Comparison of ENCODE assay signal across 25 cellular contexts in genomic region chr4:99334880-99335279, GRCh38. TPM values are rescaled to one million over a fixed set of nuclear protein-coding genes. Genes with fewer than 3 reads are reported as not detected.
"Had no signal": no experiment of that assay in that cellular context is flagged by ENCODE, and none has a peak within 500 bp of the region (broad histone marks: within the 10 kb centered on the region; RNA-seq: fewer than 3 reads in every experiment).

No MANE protein-coding gene starts in this region.

- H3K4me3 ChIP-seq: K562, SJSA1, SK-N-MC had no signal

- ATAC-seq: K562 had no signal

- H3K4me2 ChIP-seq: KMS-11 had no signal

- DNase-seq: Kasumi-1, MM.1S, NCI-H1092 treated with DMSO at 0.1 percent for 48 hours, NCI-H1436, NCI-H187, NCI-H2029, NCI-H2081 treated with DMSO at 0.1 percent for 48 hours, NCI-H2171, NCI-H226, NCI-H446, NCI-H510A, NCI-H524 treated with DMSO at 0.1 percent for 48 hours, NCI-H69, NCI-H774, Right ventricle myocardium superior, RPMI8226, SIG-M5 had no signal

- H3K36me3 ChIP-seq: SJSA1 had no signal

- FAIRE-seq: K562, RCC 7860 had no signal

- H3K9me3 ChIP-seq: SJSA1 had no signal

- H3K9ac ChIP-seq: KMS-11 had no signal

- H3K27me3 ChIP-seq: SJSA1 had no signal

- H3K4me1 ChIP-seq: SJSA1 had no signal

- H3K27ac ChIP-seq: HL-60, KMS-11, SJSA1, SK-N-MC had no signal

RNA-seq across cellular contexts. Expression of gene ADH1B, which starts 13.7 kb away (rescaled TPM):
- total RNA-seq: M059J, SJSA1 had no signal
- polyA plus RNA-seq: IgD-negative memory B cell, K562 had no signal

RNA-seq across cellular contexts. Expression of gene ADH1C, which starts 17.7 kb away (rescaled TPM):
- total RNA-seq: SJSA1 had no signal
- polyA plus RNA-seq: IgD-negative memory B cell, K562 had no signal

RNA-seq across cellular contexts. Expression of gene ADH1A, which starts 44.1 kb away (rescaled TPM):
- total RNA-seq: K562, M059J, SJSA1 had no signal
- polyA plus RNA-seq: IgD-negative memory B cell, K562 had no signal
